8 cellular contexts compared by ENCODE assay signal in genomic region chr10:73495226-73495883, GRCh38.
DNase-seq lines count a peak whose midpoint lies in the region; ATAC-seq lines count a peak whose summit lies in the region.

No MANE protein-coding gene starts in this region.

- no peaks in the 10 kb centered on the region for H3K27me3 ChIP-seq in layer of hippocampus (ENCODE audit: control insufficient read depth, insufficient read depth, low read length)

- DNase-seq in ACHN, result peak; percentile 95
- DNase-seq in NCI-H2227 treated with DMSO at 0.1 percent for 48 hours (lab: John Stamatoyannopoulos, UW), result peak; percentile 23
- peak; percentile 89 for DNase-seq in activated CD4-positive, CD25-positive, alpha-beta regulatory T cell treated with anti-CD3 and anti-CD28 coated beads, Interleukin-2, amount 50 U/mL, for 72 hours
- peak; percentile 73 for DNase-seq in cerebellar cortex (ENCODE audit: low spot score)
- DNase-seq in stimulated activated CD4-positive, alpha-beta T cell treated with anti-CD3 and anti-CD28 coated beads, Interleukin-1b, Interleukin-23, amount 100 ng/mL, for 4 hours (ENCODE audit: low read depth in 2 of 2), result peak; percentile 63 to 78

- in situ Hi-C loops in ACHN (cut with HindIII; ENCODE audit: low pct_ligation_motif_present, low pct_unique_long_range_greater_than_20kb, low sequenced_read_pairs), result no loop called here

- H3K27ac ChIP-seq in layer of hippocampus (ENCODE audit: low read depth, low read length), result peak overlapping the region; percentile 92

- peak; percentile 81 for ATAC-seq in GM18858 (IDR thresholded peaks at IDR 0.05; ENCODE audit: unreplicated experiment)
- ATAC-seq in HG03064 (IDR thresholded peaks at IDR 0.05; ENCODE audit: low read depth, unreplicated experiment), result peak; percentile 85

Comparison
In these comparisons a context has a peak if more than half of its experiments do, and no peak if none do; other contexts are left out.
1. Peak in every context shown above with its lines: DNase-seq, ATAC-seq and H3K27ac ChIP-seq.
2. DNase-seq: peak in every context shown above with its lines; median percentile 95 in ACHN; 89 in activated CD4-positive, CD25-positive, alpha-beta regulatory T cell treated with anti-CD3 and anti-CD28 coated beads, Interleukin-2, amount 50 U/mL, for 72 hours; 73 in cerebellar cortex; 70 in stimulated activated CD4-positive, alpha-beta T cell treated with anti-CD3 and anti-CD28 coated beads, Interleukin-1b, Interleukin-23, amount 100 ng/mL, for 4 hours; 23 in NCI-H2227 treated with DMSO at 0.1 percent for 48 hours.